Comparison of ENCODE assay signal across 10 cellular contexts in genomic region chr17:78272181-78272913, GRCh38. TPM values are rescaled to one million over a fixed set of nuclear protein-coding genes. Genes with fewer than 3 reads are reported as not detected.
DNase-seq lines count a peak whose midpoint lies in the region; ATAC-seq lines count a peak whose summit lies in the region.
"Had no signal": no experiment of that assay in that cellular context is flagged by ENCODE, and none has a peak within 500 bp of the region (broad histone marks: within the 10 kb centered on the region; RNA-seq: fewer than 3 reads in every experiment).

No MANE protein-coding gene starts in this region.

- peaks cover 3% of the 10 kb centered on the region for H3K9me3 Mint-ChIP-seq in T-helper 1 cell treated with Interleukin-12 subunit alpha and Interleukin-12 subunit beta and Interleukin-4 antibody, amounts not matched to agents 30 μg/mL and 1 μg/mL, for 36 hours

- no peak overlapping the region for H3K4me3 Mint-ChIP-seq in T-helper 1 cell treated with Interleukin-12 subunit alpha and Interleukin-12 subunit beta and Interleukin-4 antibody, amounts not matched to agents 30 μg/mL and 1 μg/mL, for 36 hours

- peak overlapping the region; percentile 18 for H3K9ac ChIP-seq in mucosa of stomach (ENCODE audit: low read length)

- H3K4me1 ChIP-seq in mucosa of stomach (ENCODE audit: control insufficient read depth, insufficient read depth, low read length): peaks cover 11% of the 10 kb centered on the region

- DNase-seq in HT1080 (ENCODE audit: low read depth) (peak; percentile 17), cerebellar cortex (ENCODE audit: low spot score) (peak; percentile 63), ureter (ENCODE audit: low spot score) (peak; percentile 84), NCI-H524 treated with DMSO at 0.1 percent for 48 hours (lab: John Stamatoyannopoulos, UW) (no peak), amniotic stem cell (lab: John Stamatoyannopoulos, UW) (no peak)

- no peaks in the 10 kb centered on the region for H3K27me3 Mint-ChIP-seq in T-helper 1 cell treated with Interleukin-12 subunit alpha and Interleukin-12 subunit beta and Interleukin-4 antibody, amounts not matched to agents 30 μg/mL and 1 μg/mL, for 36 hours (ENCODE audit: low read depth)

- peaks cover 39% of the 10 kb centered on the region for H3K27me3 ChIP-seq in mucosa of stomach (ENCODE audit: control insufficient read depth, insufficient read depth, low read length)

- H3K36me3 ChIP-seq in mucosa of stomach (ENCODE audit: control insufficient read depth, insufficient read depth, low read length): no peaks in the 10 kb centered on the region

- peak overlapping the region; percentile 77 for H3K27ac Mint-ChIP-seq in T-helper 1 cell treated with Interleukin-12 subunit alpha and Interleukin-12 subunit beta and Interleukin-4 antibody, amounts not matched to agents 30 μg/mL and 1 μg/mL, for 36 hours

- H3K4me3 ChIP-seq in mucosa of stomach (ENCODE audit: low read length): no peak overlapping the region

- H3K4me1 Mint-ChIP-seq in T-helper 1 cell treated with Interleukin-12 subunit alpha and Interleukin-12 subunit beta and Interleukin-4 antibody, amounts not matched to agents 30 μg/mL and 1 μg/mL, for 36 hours (ENCODE audit: low read depth): peaks cover 38% of the 10 kb centered on the region

- H3K9me3 ChIP-seq in mucosa of stomach (ENCODE audit: control insufficient read depth, low read length): no peaks in the 10 kb centered on the region

- H3K36me3 Mint-ChIP-seq in T-helper 1 cell treated with Interleukin-12 subunit alpha and Interleukin-12 subunit beta and Interleukin-4 antibody, amounts not matched to agents 30 μg/mL and 1 μg/mL, for 36 hours (ENCODE audit: low read depth): peaks cover 11% of the 10 kb centered on the region

- no peak for ATAC-seq in HG02852 (IDR thresholded peaks at IDR 0.05; ENCODE audit: unreplicated experiment)

RNA-seq across cellular contexts. Expression of gene TMEM235, which starts 40.9 kb away (rescaled TPM):
- not detected in 2 replicates for total RNA-seq in HT1080 (2014; rRNA removed; shearing (Covaris generic))
- not detected in 2 replicates for polyA plus RNA-seq in HT1080 (2015; cell fraction: cytosol; rRNA removed)
- not detected in 2 replicates for polyA plus RNA-seq in HT1080 (2015; cell fraction: nucleus; rRNA removed)
- not detected for total RNA-seq in ureter
- total RNA-seq: M059J, mononuclear cell had no signal

RNA-seq across cellular contexts. Expression of gene BIRC5, which starts 58.3 kb away (rescaled TPM):
- 166 and 195 TPM in 2 replicates for total RNA-seq in HT1080 (2014; rRNA removed; shearing (Covaris generic))
- polyA plus RNA-seq in HT1080 (2015; cell fraction: cytosol; rRNA removed): 103 and 112 TPM in 2 replicates
- polyA plus RNA-seq in HT1080 (2015; cell fraction: nucleus; rRNA removed): 61.7 and 70.7 TPM in 2 replicates
- 2.0 TPM for total RNA-seq in ureter

Comparison
In these comparisons a context has a peak if more than half of its experiments do, and no peak if none do; other contexts are left out.
1. DNase-seq: peak in HT1080 (single experiment), cerebellar cortex (single experiment) and ureter (single experiment); none in NCI-H524 treated with DMSO at 0.1 percent for 48 hours (single experiment) and amniotic stem cell (single experiment).
2. RNA of gene BIRC5, which starts 58.3 kb away (total RNA-seq): 166 to 195 TPM in HT1080; 2.0 TPM in ureter (single experiment); every median in the first group is over 10 times any median in the second.